Comparison of ENCODE assay signal across 8 cellular contexts in the genomic region with DNA sequence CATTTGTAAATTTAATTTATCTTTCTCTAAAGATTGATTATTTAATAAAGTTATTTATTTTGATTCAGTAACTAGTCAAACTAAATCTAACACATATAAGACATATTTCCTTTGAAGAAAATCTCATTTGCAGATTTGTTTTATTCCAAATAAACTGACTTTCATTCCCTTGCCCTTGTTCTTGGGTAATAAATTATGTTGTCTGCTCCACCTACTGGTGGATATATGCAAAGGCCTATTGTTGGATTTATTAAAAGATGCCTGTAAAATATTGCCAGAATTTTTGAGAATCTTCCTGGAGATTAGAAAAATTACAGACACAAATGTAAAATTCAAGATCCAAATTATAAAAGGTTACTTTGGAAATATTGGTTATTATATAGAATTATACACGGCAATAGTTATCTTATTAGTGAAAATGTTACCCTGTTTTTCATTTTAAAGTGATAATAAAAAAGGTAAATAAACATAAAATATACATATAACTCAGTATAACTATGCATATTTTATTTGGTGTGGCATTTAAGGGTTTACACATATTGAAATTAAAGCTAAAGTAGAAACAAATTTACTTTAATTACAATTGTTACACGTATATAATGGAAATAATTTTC.
DNase-seq lines count a peak whose midpoint lies in the region; TF ChIP-seq lines count a peak whose summit lies in the region.

No MANE protein-coding gene starts in this region.

- H3K27me3 ChIP-seq in tibial artery, result no peaks in the 10 kb centered on the region

- no peaks in the 10 kb centered on the region for H3K9me3 ChIP-seq in tibial artery

- H3K4me3 ChIP-seq in foreskin fibroblast (ENCODE audit: low read depth in 1 of 2, low read length in 2 of 2) (no peak overlapping the region), tibial artery (no peak overlapping the region)

- no peaks in the 10 kb centered on the region for H3K36me3 ChIP-seq in tibial artery

- intact Hi-C loops in tibial artery (cut with DNase I; ENCODE audit: low total_unique reads), result no loop called here

- no peak overlapping the region for H3K27ac ChIP-seq in tibial artery

- TF ChIP-seq CTCF in foreskin fibroblast (IDR thresholded peaks at IDR 0.05; ENCODE audit: low read depth, low read length) (peak; percentile 69), tibial artery (IDR thresholded peaks at IDR 0.05) (peak; percentile 37 to 38)

- H3K4me1 ChIP-seq in tibial artery, result no peaks in the 10 kb centered on the region

- DNase-seq in NCI-H2029 (lab: John Stamatoyannopoulos, UW) (peak; percentile 30), NCI-H2029 treated with DMSO at 0.1 percent for 48 hours (lab: John Stamatoyannopoulos, UW) (no peak), Kasumi-1 (lab: John Stamatoyannopoulos, UW) (peak; percentile 45 to 64), SK-N-DZ (ENCODE audit: low spot score) (peak; percentile 36), foreskin fibroblast (peak; percentile 4 to 47), tibial artery (no peak)
- no peak for DNase-seq in stimulated activated CD8-positive, alpha-beta memory T cell treated with anti-CD3 and anti-CD28 coated beads, Interleukin-4, amount 100 ng/mL, for 48 hours
- DNase-seq in activated CD4-positive, alpha-beta T cell treated with anti-CD3 and anti-CD28 coated beads for 4 hours, result no peak

Comparison
In these comparisons a context has a peak if more than half of its experiments do, and no peak if none do; other contexts are left out.
1. DNase-seq: peak in NCI-H2029 (single experiment), Kasumi-1 (2 of 2), SK-N-DZ (single experiment) and foreskin fibroblast (2 of 2); none in NCI-H2029 treated with DMSO at 0.1 percent for 48 hours (single experiment), tibial artery (0 of 2), stimulated activated CD8-positive, alpha-beta memory T cell treated with anti-CD3 and anti-CD28 coated beads, Interleukin-4, amount 100 ng/mL, for 48 hours (single experiment) and activated CD4-positive, alpha-beta T cell treated with anti-CD3 and anti-CD28 coated beads for 4 hours (0 of 2).